Comparison of ENCODE assay signal across 8 cellular contexts in genomic region chr7:112789453-112789823, GRCh38. TPM values are rescaled to one million over a fixed set of nuclear protein-coding genes. Genes with fewer than 3 reads are reported as not detected.
DNase-seq lines count a peak whose midpoint lies in the region; ATAC-seq and TF ChIP-seq lines count a peak whose summit lies in the region.

No MANE protein-coding gene starts in this region.

- POLR2A ChIA-PET in BJ (lab: Charles Lee): no interaction called here

- H3K9me3 ChIP-seq in muscle layer of duodenum (ENCODE audit: control insufficient read depth in 1 of 2, low read length in 2 of 2): no peaks in the 10 kb centered on the region

- no peak for DNase-seq in BJ (ENCODE audit: low read depth)
- DNase-seq in chondrocyte (ENCODE audit: low spot score): no peak
- no peak for DNase-seq in 8988T

- H3K27me3 Mint-ChIP-seq in chondrocyte (ENCODE audit: low read depth): no peaks in the 10 kb centered on the region

- peak overlapping the region; percentile 94 for H3K27ac Mint-ChIP-seq in chondrocyte (ENCODE audit: unreplicated experiment)

- peak; percentile 0 for ATAC-seq in HG03565 (IDR thresholded peaks at IDR 0.05; ENCODE audit: unreplicated experiment)
- ATAC-seq in HG02981 (IDR thresholded peaks at IDR 0.05; ENCODE audit: unreplicated experiment): no peak
- no peak for ATAC-seq in GM19395 (IDR thresholded peaks at IDR 0.05; ENCODE audit: unreplicated experiment)
- no peak for ATAC-seq in HG03175 (IDR thresholded peaks at IDR 0.05; ENCODE audit: unreplicated experiment)

- H3K27me3 ChIP-seq in BJ (ENCODE audit: control insufficient read depth, insufficient read depth, low read length) (no peaks in the 10 kb centered on the region), muscle layer of duodenum (ENCODE audit: low read depth, low read length) (no peaks in the 10 kb centered on the region)

- CTCF ChIA-PET in BJ (lab: Yijun Ruan, JAX): interaction anchor here (0.8 to 1.1 kb wide), 2 partner anchors 15 to 290 kb away, joined by 3 read pairs; no protein-coding TSS in a partner anchor

- H3K4me3 ChIP-seq in BJ (ENCODE audit: low read depth, low read length) (peak overlapping the region; percentile 85), muscle layer of duodenum (ENCODE audit: low read depth in 1 of 2, low read length in 2 of 2) (peak overlapping the region; percentile 87 to 94)

- H3K27ac ChIP-seq in muscle layer of duodenum (ENCODE audit: low read length): peak overlapping the region; percentile 87

- peaks cover 0 to 8% of the 10 kb centered on the region in 2 donors for H3K4me1 ChIP-seq in muscle layer of duodenum (ENCODE audit: control insufficient read depth in 1 of 2, insufficient read depth in 2 of 2, low read length in 2 of 2)

- peaks cover 1% of the 10 kb centered on the region for H3K36me3 Mint-ChIP-seq in chondrocyte (ENCODE audit: low read depth)

- no peaks in the 10 kb centered on the region for H3K9me3 Mint-ChIP-seq in chondrocyte (ENCODE audit: low read depth)

- H3K4me3 Mint-ChIP-seq in chondrocyte (ENCODE audit: unreplicated experiment): peak overlapping the region; percentile 79

- peaks cover 18% of the 10 kb centered on the region for H3K4me1 Mint-ChIP-seq in chondrocyte (ENCODE audit: low read depth)

- no peak for TF ChIP-seq CTCF in BJ (IDR thresholded peaks at IDR 0.05; ENCODE audit: insufficient read depth, low read depth, low read length)
- no peak for TF ChIP-seq CTCF in chondrocyte (IDR thresholded peaks at IDR 0.05)

- no peaks in the 10 kb centered on the region for H3K36me3 ChIP-seq in BJ (ENCODE audit: control insufficient read depth, insufficient read depth, low read length)
- H3K36me3 ChIP-seq in muscle layer of duodenum (ENCODE audit: control insufficient read depth in 1 of 2, insufficient read depth in 2 of 2, low read length in 2 of 2): peaks cover under 1 to 2% of the 10 kb centered on the region in 2 donors

RNA-seq across cellular contexts. Expression of gene TMEM168, which starts 0.8 kb away (rescaled TPM):
- polyA plus RNA-seq in BJ (2011; rRNA removed): 22.3 and 30.6 TPM in 2 replicates
- 16.0 and 16.3 TPM in 2 replicates for polyA minus RNA-seq in BJ (2011; rRNA and poly(A)+ RNA removed)
- total RNA-seq in chondrocyte: 22.3 to 29.7 TPM (median 23.9 TPM) in 3 replicates
